1 cellular context compared by ENCODE assay signal in genomic region chr11:35714882-35715612, GRCh38.
TF ChIP-seq lines count a peak whose summit lies in the region.

No MANE protein-coding gene starts in this region.

TF ChIP-seq in HepG2, 621 proteins besides CTCF, POLR2A, EP300 and RAD21 (continued from another document):
- TF ChIP-seq MNT (IDR thresholded peaks at IDR 0.05) (no peak), ZNF556 (CRISPR knock-in tag; IDR thresholded peaks at IDR 0.05; ENCODE audit: borderline replicate concordance) (no peak), ZBTB37 (CRISPR knock-in tag; IDR thresholded peaks at IDR 0.05) (no peak)
